1 cellular context compared by ENCODE assay signal in the genomic region with DNA sequence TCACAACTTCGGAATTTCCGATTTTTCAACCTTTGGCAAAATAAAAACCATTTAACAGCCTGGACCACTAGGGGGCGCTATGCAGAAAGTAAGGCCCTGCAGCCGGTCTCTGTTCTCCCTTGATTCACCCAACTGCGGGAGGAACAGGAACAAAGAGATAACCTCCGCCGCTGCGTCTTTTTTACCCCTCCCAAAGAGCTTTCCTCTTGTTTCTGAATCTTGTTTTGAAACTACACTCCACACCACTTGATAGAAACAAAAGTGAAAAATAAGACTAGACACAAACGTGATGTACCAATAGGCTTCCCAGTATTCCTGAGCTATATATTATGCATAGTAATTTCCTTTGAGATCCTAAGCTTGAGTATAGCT.
TF ChIP-seq lines count a peak whose summit lies in the region.

No MANE protein-coding gene starts in this region.

TF ChIP-seq in HEK293, 187 proteins besides CTCF, POLR2A, EP300 and RAD21 (continued from another document):
- TF ChIP-seq ZNF654 (tag by site-specific recombination; IDR thresholded peaks at IDR 0.05; ENCODE audit: low read depth) (peak; percentile 39), ZNF621 (tag by site-specific recombination; IDR thresholded peaks at IDR 0.05) (no peak), ZNF302 (tag by site-specific recombination; IDR thresholded peaks at IDR 0.05; ENCODE audit: low read depth) (no peak), GFI1B (tag by site-specific recombination; IDR thresholded peaks at IDR 0.05) (no peak), KLF1 (tag by site-specific recombination; IDR thresholded peaks at IDR 0.05) (no peak), SALL2 (tag by site-specific recombination; IDR thresholded peaks at IDR 0.05; ENCODE audit: borderline replicate concordance) (no peak), ZSCAN30 (tag by site-specific recombination; IDR thresholded peaks at IDR 0.05) (no peak), ZNF146 (tag by site-specific recombination; IDR thresholded peaks at IDR 0.05) (no peak), ZFP41 (tag by site-specific recombination; IDR thresholded peaks at IDR 0.05; ENCODE audit: borderline replicate concordance) (no peak), ZNF239 (tag by site-specific recombination; IDR thresholded peaks at IDR 0.05) (no peak), SP7 (tag by site-specific recombination; IDR thresholded peaks at IDR 0.05) (no peak), ZNF274 (IDR thresholded peaks at IDR 0.05; ENCODE audit: low read length) (no peak), ZNF274 (tag by site-specific recombination; IDR thresholded peaks at IDR 0.05; ENCODE audit: borderline replicate concordance) (no peak), ZNF596 (tag by site-specific recombination; IDR thresholded peaks at IDR 0.05) (no peak), ZNF2 (tag by site-specific recombination; IDR thresholded peaks at IDR 0.05) (peak; percentile 25; the same call in 1 of the 2 replicates)
- TF ChIP-seq, protein P1, sequence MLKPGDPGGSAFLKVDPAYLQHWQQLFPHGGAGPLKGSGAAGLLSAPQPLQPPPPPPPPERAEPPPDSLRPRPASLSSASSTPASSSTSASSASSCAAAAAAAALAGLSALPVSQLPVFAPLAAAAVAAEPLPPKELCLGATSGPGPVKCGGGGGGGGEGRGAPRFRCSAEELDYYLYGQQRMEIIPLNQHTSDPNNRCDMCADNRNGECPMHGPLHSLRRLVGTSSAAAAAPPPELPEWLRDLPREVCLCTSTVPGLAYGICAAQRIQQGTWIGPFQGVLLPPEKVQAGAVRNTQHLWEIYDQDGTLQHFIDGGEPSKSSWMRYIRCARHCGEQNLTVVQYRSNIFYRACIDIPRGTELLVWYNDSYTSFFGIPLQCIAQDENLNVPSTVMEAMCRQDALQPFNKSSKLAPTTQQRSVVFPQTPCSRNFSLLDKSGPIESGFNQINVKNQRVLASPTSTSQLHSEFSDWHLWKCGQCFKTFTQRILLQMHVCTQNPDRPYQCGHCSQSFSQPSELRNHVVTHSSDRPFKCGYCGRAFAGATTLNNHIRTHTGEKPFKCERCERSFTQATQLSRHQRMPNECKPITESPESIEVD (tag by site-specific recombination; IDR thresholded peaks at IDR 0.05): no peak
